ENCODE assay signal across 29 cellular contexts in genomic region chr5:142947427-142947709, GRCh38.
"Had no signal": no experiment of that assay in that cellular context is flagged by ENCODE, and none has a peak within 500 bp of the region (broad histone marks: within the 10 kb centered on the region; RNA-seq: fewer than 3 reads in every experiment).

No MANE protein-coding gene starts in this region.

- H3K36me3 ChIP-seq: ascending aorta, brain microvascular endothelial cell, esophagus muscularis mucosa, gastrocnemius medialis had no signal

- H3K27ac ChIP-seq: ascending aorta, brain microvascular endothelial cell, coronary artery, dorsolateral prefrontal cortex, esophagus muscularis mucosa, foreskin keratinocyte, gastrocnemius medialis, VCaP had no signal

- H3K4me3 Mint-ChIP-seq: activated CD4-positive, alpha-beta memory T cell treated with anti-CD3 and anti-CD28 coated beads, Interleukin-2, amount 10 ng/mL, durations not matched to agents 7 days and 5 days; activated CD4-positive, alpha-beta T cell treated with anti-CD3 and anti-CD28 coated beads, Interleukin-2, amount 10 ng/mL, durations not matched to agents 7 days and 5 days; activated naive CD4-positive, alpha-beta T cell treated with anti-CD3 and anti-CD28 coated beads, Interleukin-2, amount 10 ng/mL, durations not matched to agents 7 days and 5 days; activated naive CD8-positive, alpha-beta T cell treated with anti-CD3 and anti-CD28 coated beads, Interleukin-2, amount 10 ng/mL, durations not matched to agents 7 days and 5 days; activated T-cell treated with anti-CD3 and anti-CD28 coated beads, Interleukin-2, amount 50 U/mL, for 24 hours; activated T-cell treated with anti-CD3 and anti-CD28 coated beads, Interleukin-2, amount 50 U/mL, for 72 hours; central memory CD8-positive, alpha-beta T cell; dendritic cell treated with granulocyte-macrophage colony-stimulating factor and Interleukin-4, amounts not matched to agents 40 ng/mL and 50 ng/mL, for 4 days; effector memory CD8-positive, alpha-beta T cell; WTC11 had no signal

- H3K9me3 Mint-ChIP-seq: activated CD4-positive, alpha-beta memory T cell treated with anti-CD3 and anti-CD28 coated beads, Interleukin-2, amount 10 ng/mL, durations not matched to agents 7 days and 5 days; activated naive CD4-positive, alpha-beta T cell treated with anti-CD3 and anti-CD28 coated beads, Interleukin-2, amount 10 ng/mL, durations not matched to agents 7 days and 5 days; activated T-cell treated with anti-CD3 and anti-CD28 coated beads, Interleukin-2, amount 50 U/mL, for 24 hours; activated T-cell treated with anti-CD3 and anti-CD28 coated beads, Interleukin-2, amount 50 U/mL, for 72 hours; central memory CD8-positive, alpha-beta T cell; dendritic cell treated with granulocyte-macrophage colony-stimulating factor and Interleukin-4, amounts not matched to agents 40 ng/mL and 50 ng/mL, for 4 days; effector memory CD8-positive, alpha-beta T cell; WTC11 had no signal

- ATAC-seq: activated naive CD4-positive, alpha-beta T cell treated with anti-CD3 and anti-CD28 coated beads, Interleukin-2, amount 50 U/mL, for 72 hours; activated T-cell treated with anti-CD3 and anti-CD28 coated beads, Interleukin-2, amount 50 U/mL, for 72 hours; effector memory CD8-positive, alpha-beta T cell; foreskin keratinocyte; gastrocnemius medialis; WTC11 had no signal

- H3K9me3 ChIP-seq: ascending aorta, esophagus muscularis mucosa, gastrocnemius medialis had no signal

- DNase-seq: activated CD4-positive, alpha-beta memory T cell treated with anti-CD3 and anti-CD28 coated beads, Interleukin-2, amount 10 ng/mL, durations not matched to agents 7 days and 5 days; activated CD4-positive, alpha-beta T cell treated with anti-CD3 and anti-CD28 coated beads for 1 hour; activated CD4-positive, alpha-beta T cell treated with anti-CD3 and anti-CD28 coated beads for 4 hours; activated CD4-positive, alpha-beta T cell treated with anti-CD3 and anti-CD28 coated beads, Interleukin-2, amount 10 ng/mL, durations not matched to agents 7 days and 5 days; activated CD4-positive, alpha-beta T cell treated with anti-CD3 and anti-CD28 coated beads, Interleukin-2, amount 50 U/mL, for 4 hours; activated CD8-positive, alpha-beta memory T cell treated with anti-CD3 and anti-CD28 coated beads, Interleukin-2, amount 50 U/mL, for 48 hours; activated gamma-delta T cell; activated naive CD4-positive, alpha-beta T cell; activated naive CD4-positive, alpha-beta T cell treated with anti-CD3 and anti-CD28 coated beads, Interleukin-2, amount 10 ng/mL, durations not matched to agents 7 days and 5 days; activated naive CD8-positive, alpha-beta T cell treated with anti-CD3 and anti-CD28 coated beads, Interleukin-2, amount 10 ng/mL, durations not matched to agents 7 days and 5 days; activated T-cell treated with anti-CD3 and anti-CD28 coated beads for 4 hours; activated T-cell treated with anti-CD3 and anti-CD28 coated beads, Interleukin-2, amount 50 U/mL, for 24 hours; activated T-cell treated with anti-CD3 and anti-CD28 coated beads, Interleukin-2, amount 50 U/mL, for 72 hours; brain microvascular endothelial cell; dorsolateral prefrontal cortex; effector memory CD8-positive, alpha-beta T cell; erythroblast; foreskin keratinocyte; gastrocnemius medialis; glutamatergic neuron; T-helper 2 cell had no signal

- H3K27me3 Mint-ChIP-seq: activated CD4-positive, alpha-beta memory T cell treated with anti-CD3 and anti-CD28 coated beads, Interleukin-2, amount 10 ng/mL, durations not matched to agents 7 days and 5 days; activated CD4-positive, alpha-beta T cell treated with anti-CD3 and anti-CD28 coated beads, Interleukin-2, amount 10 ng/mL, durations not matched to agents 7 days and 5 days; activated naive CD4-positive, alpha-beta T cell treated with anti-CD3 and anti-CD28 coated beads, Interleukin-2, amount 10 ng/mL, durations not matched to agents 7 days and 5 days; activated naive CD8-positive, alpha-beta T cell treated with anti-CD3 and anti-CD28 coated beads, Interleukin-2, amount 10 ng/mL, durations not matched to agents 7 days and 5 days; activated T-cell treated with anti-CD3 and anti-CD28 coated beads, Interleukin-2, amount 50 U/mL, for 24 hours; central memory CD8-positive, alpha-beta T cell; dendritic cell treated with granulocyte-macrophage colony-stimulating factor and Interleukin-4, amounts not matched to agents 40 ng/mL and 50 ng/mL, for 4 days; effector memory CD8-positive, alpha-beta T cell had no signal

- H3K4me1 Mint-ChIP-seq: WTC11 had no signal

- H3K27me3 ChIP-seq: ascending aorta, brain microvascular endothelial cell, dorsolateral prefrontal cortex, esophagus muscularis mucosa, foreskin keratinocyte, gastrocnemius medialis had no signal

- H3K4me3 ChIP-seq: ascending aorta, coronary artery, dorsolateral prefrontal cortex, esophagus muscularis mucosa, gastrocnemius medialis had no signal

- H3K36me3 Mint-ChIP-seq: activated naive CD4-positive, alpha-beta T cell treated with anti-CD3 and anti-CD28 coated beads, Interleukin-2, amount 50 U/mL, for 72 hours; WTC11 had no signal

- H3K27ac Mint-ChIP-seq: activated CD4-positive, alpha-beta memory T cell treated with anti-CD3 and anti-CD28 coated beads, Interleukin-2, amount 10 ng/mL, durations not matched to agents 7 days and 5 days; activated CD4-positive, alpha-beta T cell treated with anti-CD3 and anti-CD28 coated beads, Interleukin-2, amount 10 ng/mL, durations not matched to agents 7 days and 5 days; activated naive CD4-positive, alpha-beta T cell treated with anti-CD3 and anti-CD28 coated beads, Interleukin-2, amount 10 ng/mL, durations not matched to agents 7 days and 5 days; activated naive CD8-positive, alpha-beta T cell treated with anti-CD3 and anti-CD28 coated beads, Interleukin-2, amount 10 ng/mL, durations not matched to agents 7 days and 5 days; activated T-cell treated with anti-CD3 and anti-CD28 coated beads, Interleukin-2, amount 50 U/mL, for 24 hours; activated T-cell treated with anti-CD3 and anti-CD28 coated beads, Interleukin-2, amount 50 U/mL, for 72 hours; dendritic cell treated with granulocyte-macrophage colony-stimulating factor and Interleukin-4, amounts not matched to agents 40 ng/mL and 50 ng/mL, for 4 days; effector memory CD8-positive, alpha-beta T cell; WTC11 had no signal
